Comparison of ENCODE assay signal across 1 cellular context in genomic region chr10:98910048-98910447, GRCh38.
A peak's percentile ranks its signal among the peaks of the same experiment; 100 is the strongest.
TF ChIP-seq lines count a peak whose summit lies in the region.

No MANE protein-coding gene starts in this region.

TF ChIP-seq in K562, 482 proteins besides CTCF, POLR2A, EP300 and RAD21 (continued from another document and continues in another):
- TF ChIP-seq PATZ1 (CRISPR knock-in tag; IDR thresholded peaks at IDR 0.05; ENCODE audit: borderline replicate concordance) (no peak), CGGBP1 (CRISPR knock-in tag; IDR thresholded peaks at IDR 0.05) (no peak), PYGO2 (tag; IDR thresholded peaks at IDR 0.05) (no peak), NBN (IDR thresholded peaks at IDR 0.05; ENCODE audit: low read depth) (peak; percentile 82; the same call in 1 of the 2 replicates), KAT7 (CRISPR knock-in tag; IDR thresholded peaks at IDR 0.05; ENCODE audit: borderline replicate concordance) (no peak), ZBED1 (IDR thresholded peaks at IDR 0.05) (no peak), FOXO4 (CRISPR knock-in tag; IDR thresholded peaks at IDR 0.05) (no peak), CBX2 (IDR thresholded peaks at IDR 0.05; ENCODE audit: insufficient read depth, low read length, poor library complexity, severe bottlenecking) (no peak), HLTF (IDR thresholded peaks at IDR 0.05) (no peak), ZNF586 (CRISPR knock-in tag; conservative IDR thresholded peaks at IDR 0.05) (no peak), RBM25 (IDR thresholded peaks at IDR 0.05; ENCODE audit: low read depth, low read length, severe bottlenecking) (no peak), CEBPG (CRISPR knock-in tag; IDR thresholded peaks at IDR 0.05) (peak; percentile 14; the same call in 1 of the 2 replicates), CEBPG (tag; conservative IDR thresholded peaks at IDR 0.05 in 1 of 2, IDR thresholded peaks at IDR 0.05 in 1 of 2) (no peak), DEAF1 (CRISPR knock-in tag; IDR thresholded peaks at IDR 0.05) (no peak), RHOXF2B (CRISPR knock-in tag; conservative IDR thresholded peaks at IDR 0.05) (no peak), PHB2 (IDR thresholded peaks at IDR 0.05; ENCODE audit: low read depth) (peak; percentile 86), DIDO1 (tag; IDR thresholded peaks at IDR 0.05; ENCODE audit: low read depth) (no peak), ZNF707 (CRISPR knock-in tag; conservative IDR thresholded peaks at IDR 0.05) (no peak), SMARCA4 (IDR thresholded peaks at IDR 0.05) (peak; percentile 98), ZNF518B (CRISPR knock-in tag; IDR thresholded peaks at IDR 0.05) (no peak), MEF2D (tag; conservative IDR thresholded peaks at IDR 0.05; ENCODE audit: low read depth) (0 out of 2 replicates have a peak, but pooled peaks have one; percentile 17), ZNF436 (CRISPR knock-in tag; IDR thresholded peaks at IDR 0.05) (no peak), RNF219 (CRISPR knock-in tag; IDR thresholded peaks at IDR 0.05) (no peak), ZNF699 (CRISPR knock-in tag; IDR thresholded peaks at IDR 0.05; ENCODE audit: insufficient replicate concordance) (no peak), ZNF444 (CRISPR knock-in tag; IDR thresholded peaks at IDR 0.05) (no peak), ZBTB2 (IDR thresholded peaks at IDR 0.05) (peak; percentile 71; the same call in 1 of the 2 replicates), ESRRA (IDR thresholded peaks at IDR 0.05; ENCODE audit: borderline replicate concordance, low read depth) (peak; percentile 18; the same call in 1 of the 2 replicates), NFIX (CRISPR knock-in tag; IDR thresholded peaks at IDR 0.05; ENCODE audit: low read depth) (no peak), ZNF77 (CRISPR knock-in tag; IDR thresholded peaks at IDR 0.05) (no peak), ZFP36 (IDR thresholded peaks at IDR 0.05; ENCODE audit: low read depth, low read length, partially characterized antibody) (peak; percentile 33), PBX2 (CRISPR knock-in tag; IDR thresholded peaks at IDR 0.05; ENCODE audit: low read depth) (no peak), PBX2 (tag; conservative IDR thresholded peaks at IDR 0.05; ENCODE audit: low read depth) (peak; percentile 91), ZNF133 (CRISPR knock-in tag; IDR thresholded peaks at IDR 0.05) (no peak), GMEB1 (CRISPR knock-in tag; IDR thresholded peaks at IDR 0.05) (no peak), PML (IDR thresholded peaks at IDR 0.05; ENCODE audit: low read length) (peak; percentile 96), CAMTA2 (CRISPR knock-in tag; conservative IDR thresholded peaks at IDR 0.05) (no peak), PTBP1 (IDR thresholded peaks at IDR 0.05; ENCODE audit: low read depth, low read length) (no peak), KDM1A (IDR thresholded peaks at IDR 0.05) (peak; percentile 78 to 85), GATAD2B (IDR thresholded peaks at IDR 0.05; ENCODE audit: borderline replicate concordance) (peak; percentile 80), MAZ (CRISPR knock-in tag; conservative IDR thresholded peaks at IDR 0.05 in 1 of 2, IDR thresholded peaks at IDR 0.05 in 1 of 2) (peak; percentile 36 to 91; a peak in 3 of 4 replicates), IRF9 (tag; IDR thresholded peaks at IDR 0.05) (no peak), ELF2 (CRISPR knock-in tag; IDR thresholded peaks at IDR 0.05) (no peak), CHAMP1 (IDR thresholded peaks at IDR 0.05) (peak; percentile 93)
